8 cellular contexts compared by ENCODE assay signal in the genomic region with DNA sequence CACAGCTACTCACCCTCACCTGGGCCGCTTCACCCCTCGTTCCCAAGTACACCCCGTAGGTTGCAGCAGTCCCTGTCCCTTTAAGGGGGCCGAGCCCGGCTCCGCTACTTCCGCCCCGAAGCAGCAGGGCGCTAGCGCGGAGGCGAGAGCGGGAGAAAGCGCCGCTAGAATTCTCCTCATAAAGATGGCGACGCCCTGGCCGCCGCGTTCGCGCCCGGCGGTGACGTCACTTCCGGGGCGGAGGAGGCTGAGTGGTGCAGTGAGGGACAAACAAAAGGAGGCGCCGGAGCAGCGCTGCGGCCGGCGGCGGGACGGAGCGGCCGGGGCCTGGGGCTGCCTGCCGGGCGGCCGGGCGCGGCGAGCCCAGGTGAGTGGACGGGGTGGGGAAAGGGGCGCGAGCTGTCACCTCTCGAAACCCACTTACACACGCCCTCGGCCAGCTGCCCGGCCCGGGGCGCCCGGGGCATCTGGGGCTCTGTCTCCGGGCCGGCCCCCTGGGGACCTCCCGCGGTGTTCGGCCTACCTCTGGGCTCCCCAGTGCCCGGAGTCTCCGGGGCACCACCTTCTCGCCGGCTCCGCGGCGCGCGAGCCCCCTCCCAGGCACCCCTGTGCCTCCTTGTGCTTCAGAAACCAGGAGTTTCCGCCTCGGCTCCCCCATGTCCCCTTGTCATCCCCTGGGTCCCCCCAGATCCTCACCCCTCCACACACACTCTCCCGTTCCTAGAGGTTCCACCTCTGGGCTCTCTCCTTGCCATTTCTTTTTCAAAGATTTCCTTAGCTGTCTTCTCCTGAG. TPM values are rescaled to one million over a fixed set of nuclear protein-coding genes. Genes with fewer than 3 reads are reported as not detected.
DNase-seq lines count a peak whose midpoint lies in the region; ATAC-seq, FAIRE-seq and TF ChIP-seq lines count a peak whose summit lies in the region.

A gene (minus strand): TSS at position 67 of the 793 bp plus-strand sequence. CDS start 36,545 bp downstream, outside the sequence.
A gene (plus strand): TSS at position 250 of the 793 bp plus-strand sequence. CDS start 25,032 bp downstream, outside the sequence.

- FAIRE-seq in GM18507 (lab: Jason Lieb, UNC) (peak; percentile 97), urothelium cell line (lab: Jason Lieb, UNC) (no peak)

- DNase-seq in GM18507 (ENCODE audit: extremely low spot score, insufficient read length, low read depth) (peak; percentile 98), NCI-H1930 (lab: John Stamatoyannopoulos, UW) (peak; percentile 93 to 97), anterior cingulate cortex (lab: John Stamatoyannopoulos, UW) (peak; percentile 82 to 99 (median 96)), right atrium auricular region (ENCODE audit: low spot score) (peak; percentile 98), psoas muscle (peak; percentile 99), urothelium cell line (ENCODE audit: low spot score) (peak; percentile 95)

- WGBS in psoas muscle, 3 donors = 0 to 2% (median 0%) methylated on average over 49 to 70 of the region's 70 CpGs

- H3K27ac ChIP-seq in right atrium auricular region (peak within 1 kb of the TSS; percentile 97 to 98), psoas muscle (peak within 1 kb of the TSS; percentile 96)

- ATAC-seq in HG02973 (IDR thresholded peaks at IDR 0.05; ENCODE audit: unreplicated experiment) (peak; percentile 81), psoas muscle (peak; percentile 93 to 97 (median 94))

- H3K27me3 ChIP-seq in right atrium auricular region (no peaks in the 10 kb centered on the region), psoas muscle (ENCODE audit: insufficient read depth in 3 of 3, low read length in 2 of 3) (no peaks in the 10 kb centered on the region)

- H3K36me3 ChIP-seq in right atrium auricular region = peaks cover 21% of the 10 kb centered on the region
- peaks cover 0 to 14% of the 10 kb centered on the region in 2 donors for H3K36me3 ChIP-seq in psoas muscle (ENCODE audit: insufficient read depth in 1 of 2, low read depth in 1 of 2)

- peaks cover 0 to 77% of the 10 kb centered on the region in 2 donors for H3K4me1 ChIP-seq in right atrium auricular region
- H3K4me1 ChIP-seq in psoas muscle = peaks cover 32% of the 10 kb centered on the region

- no peaks in the 10 kb centered on the region for H3K9me3 ChIP-seq in right atrium auricular region
- H3K9me3 ChIP-seq in psoas muscle = no peaks in the 10 kb centered on the region

- intact Hi-C loops in T-helper 2 cell treated with Interferon-gamma antibody and Interleukin-4, amounts not matched to agents 100 ng/mL and 5 ng/mL, for 36 hours (cut with micrococcal nuclease) = loop anchor here (1.0 to 5.0 kb wide), 10 partner anchors 20 to 425 kb away; a partner anchor contains a TSS
- intact Hi-C loops in psoas muscle (cut with DNase I) = loop anchor here (5.0 kb wide), 3 partner anchors 35 to 145 kb away; a partner anchor contains a TSS

- TF ChIP-seq CTCF in right atrium auricular region (IDR thresholded peaks at IDR 0.05) (no peak), psoas muscle (IDR thresholded peaks at IDR 0.05) (no peak)

- H3K4me3 ChIP-seq in right atrium auricular region (peak within 1 kb of the TSS; percentile 88 to 98), psoas muscle (peak within 1 kb of the TSS; percentile 93)

RNA-seq across cellular contexts. Expression of the first gene that starts in this region (rescaled TPM):
- total RNA-seq in T-helper 2 cell treated with Interferon-gamma antibody and Interleukin-4, amounts not matched to agents 100 ng/mL and 5 ng/mL, for 36 hours = 15.7 and 17.4 TPM in 2 replicates
- total RNA-seq in right atrium auricular region (10 to 100 TPM; 10.1 to 15.1 TPM), psoas muscle (1 to 10 TPM; 6.4 to 8.9 (median 7.1) TPM)
- 10 to 100 TPM in 1 of 3 donors, 1 to 10 TPM in 2; 7.2 to 12.0 (median 7.9) TPM for polyA plus RNA-seq in psoas muscle

RNA-seq across cellular contexts. Expression of the second gene that starts in this region (rescaled TPM):
- 52.4 and 53.1 TPM in 2 replicates for total RNA-seq in T-helper 2 cell treated with Interferon-gamma antibody and Interleukin-4, amounts not matched to agents 100 ng/mL and 5 ng/mL, for 36 hours
- total RNA-seq in right atrium auricular region = 10 to 100 TPM; 45.3 to 65.9 TPM
- total RNA-seq in psoas muscle = 10 to 100 TPM; 12.2 to 22.4 (median 18.3) TPM
- 10 to 100 TPM; 11.6 to 71.5 (median 16.4) TPM for polyA plus RNA-seq in psoas muscle

Comparison
In these comparisons a context has a peak if more than half of its experiments do, and no peak if none do; other contexts are left out.
1. Peak in every context shown above with its lines: DNase-seq, ATAC-seq, H3K4me3 ChIP-seq and H3K27ac ChIP-seq.